29 cellular contexts compared by ENCODE assay signal in the genomic region with DNA sequence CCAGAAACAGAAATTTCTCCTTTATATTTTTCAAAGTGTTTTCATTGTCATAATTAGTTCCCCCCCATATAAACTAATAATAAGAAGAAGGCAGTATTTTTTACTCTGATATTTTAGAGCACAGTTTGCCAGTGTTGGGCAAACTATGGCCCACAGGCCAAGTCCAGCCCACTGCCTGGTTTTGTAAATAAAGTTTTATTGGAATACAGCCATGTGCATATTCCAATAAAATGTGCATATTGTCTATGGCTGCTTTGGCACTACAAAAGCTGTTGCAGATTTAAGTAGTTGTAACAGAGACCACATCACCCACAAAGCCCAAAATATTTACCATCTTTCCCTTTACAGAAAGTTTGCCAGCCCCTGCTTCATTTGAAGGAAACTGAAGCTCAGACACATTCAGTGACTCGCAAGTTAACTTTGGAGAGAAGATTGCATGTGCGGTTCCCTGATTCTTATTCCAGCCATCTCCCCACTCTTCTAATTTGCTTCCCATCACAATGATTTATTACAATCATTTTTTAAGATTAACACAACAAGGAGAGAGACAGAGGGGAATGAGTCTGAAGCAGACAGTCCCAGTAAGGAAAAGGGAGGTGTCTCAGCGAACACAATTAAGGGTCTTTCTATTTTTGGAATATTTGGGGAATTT. TPM values are rescaled to one million over a fixed set of nuclear protein-coding genes. Genes with fewer than 3 reads are reported as not detected.
DNase-seq lines count a peak whose midpoint lies in the region; ATAC-seq, FAIRE-seq and TF ChIP-seq lines count a peak whose summit lies in the region.
"Had no signal": no experiment of that assay in that cellular context is flagged by ENCODE, and none has a peak within 500 bp of the region (broad histone marks: within the 10 kb centered on the region; RNA-seq: fewer than 3 reads in every experiment).

No MANE protein-coding gene starts in this region.

- no peak for FAIRE-seq in K562 (lab: Jason Lieb, UNC)
- FAIRE-seq: A204.1, HepG2 had no signal

- TF ChIP-seq CTCF in K562 (IDR thresholded peaks at IDR 0.05 in 2 of 3, conservative IDR thresholded peaks at IDR 0.05 in 1 of 3; ENCODE audit: insufficient read depth in 2 of 3, low read depth in 1 of 3, low read length in 3 of 3) (no peak), nephron (IDR thresholded peaks at IDR 0.05; ENCODE audit: unreplicated experiment in 3 of 3) (no peak)

- no peak overlapping the region for H3K4me3 Mint-ChIP-seq in T-helper 2 cell treated with Interferon-gamma antibody and Interleukin-4, amounts not matched to agents 5 μg/mL and 100 μg/mL, for 36 hours
- H3K4me3 Mint-ChIP-seq in nephron: no peak overlapping the region
- H3K4me3 Mint-ChIP-seq: activated B cell treated with CpG ODN at 0.5 μM for 24 hours, memory B cell had no signal

- no peak overlapping the region for H3K27ac ChIP-seq in K562 (ENCODE audit: extremely low read depth, low read depth, low read length)
- H3K27ac ChIP-seq: psoas muscle, SJSA1, vagina had no signal

- no peaks in the 10 kb centered on the region for H3K9me3 Mint-ChIP-seq in T-helper 2 cell treated with Interferon-gamma antibody and Interleukin-4, amounts not matched to agents 5 μg/mL and 100 μg/mL, for 36 hours
- peaks cover 13% of the 10 kb centered on the region for H3K9me3 Mint-ChIP-seq in nephron
- H3K9me3 Mint-ChIP-seq: activated B cell treated with CpG ODN at 0.5 μM for 24 hours, naive B cell had no signal

- H3K9me1 ChIP-seq in K562 (ENCODE audit: control insufficient read depth, insufficient read depth, low read length): no peaks in the 10 kb centered on the region

- H3K27me3 Mint-ChIP-seq in T-helper 2 cell treated with Interferon-gamma antibody and Interleukin-4, amounts not matched to agents 5 μg/mL and 100 μg/mL, for 36 hours (ENCODE audit: low read depth): no peaks in the 10 kb centered on the region
- no peaks in the 10 kb centered on the region for H3K27me3 Mint-ChIP-seq in nephron (ENCODE audit: low read depth)
- H3K27me3 Mint-ChIP-seq: activated B cell treated with CpG ODN at 0.5 μM for 24 hours, naive B cell had no signal

- no peaks in the 10 kb centered on the region for H3K79me2 ChIP-seq in K562 (ENCODE audit: control insufficient read depth, insufficient read depth, low read length)

- WGBS in K562 (ENCODE audit: insufficient coverage, low coverage, missing lambda C conversion rate): 3% methylated on average over 3 of the region's 3 CpGs

- TF ChIP-seq RAD21 in K562 (CRISPR knock-in tag; conservative IDR thresholded peaks at IDR 0.05 in 1 of 2, IDR thresholded peaks at IDR 0.05 in 1 of 2): no peak

- H3K36me3 Mint-ChIP-seq in T-helper 2 cell treated with Interferon-gamma antibody and Interleukin-4, amounts not matched to agents 5 μg/mL and 100 μg/mL, for 36 hours (ENCODE audit: low read depth): peaks cover 38% of the 10 kb centered on the region
- H3K36me3 Mint-ChIP-seq in nephron (ENCODE audit: low read depth): peaks cover 17% of the 10 kb centered on the region

- TF ChIP-seq EP300 in K562 (IDR thresholded peaks at IDR 0.05; ENCODE audit: low read length): no peak

- DNase-seq in T-helper 2 cell treated with Interferon-gamma antibody and Interleukin-4, amounts not matched to agents 5 μg/mL and 100 μg/mL, for 36 hours (ENCODE audit: low spot score): no peak
- DNase-seq in T-helper 2 cell (no peak), HEK293T (ENCODE audit: extremely low spot score) (no peak), K562 (ENCODE audit: extremely low read depth in 1 of 4, low spot score in 3 of 4) (no peak), hypothalamus (lab: John Stamatoyannopoulos, UW) (no peak), NCI-H1694 treated with DMSO at 0.1 percent for 48 hours (lab: John Stamatoyannopoulos, UW) (no peak)
- DNase-seq: activated B cell treated with CpG ODN at 0.5 μM for 24 hours; activated CD8-positive, alpha-beta memory T cell treated with anti-CD3 and anti-CD28 coated beads for 24 hours; C1 segment of cervical spinal cord; DMS 273 treated with DMSO at 0.1 percent for 48 hours; GF-D8; kidney glomerular epithelial cell; MM.1S; naive B cell; NCI-H187; NCI-H2227 treated with DMSO at 0.1 percent for 48 hours; psoas muscle; stimulated activated CD4-positive, alpha-beta T cell treated with anti-CD3 and anti-CD28 coated beads, Interleukin-4, amount 100 ng/mL, for 1 hour; T-helper 9 cell had no signal

- no peak overlapping the region for H3K4me3 ChIP-seq in K562
- H3K4me3 ChIP-seq: psoas muscle, SJSA1, smooth muscle cell, vagina had no signal

- no peaks in the 10 kb centered on the region for H4K20me1 ChIP-seq in K562 (replicated peaks; ENCODE audit: control insufficient read depth, insufficient read depth, low read length)

- BruUV-seq in K562 (replicated peaks; lab: Mats Ljungman, UMichigan): no TSS peak

- no peak for ATAC-seq in K562
- no peak for ATAC-seq in HG02798 (IDR thresholded peaks at IDR 0.05; ENCODE audit: poor library complexity, unreplicated experiment)
- ATAC-seq: HCT116, HepG2, Panc1, psoas muscle had no signal

- H3K4me1 ChIP-seq in K562 (replicated peaks in 1 of 2; ENCODE audit: control insufficient read depth in 2 of 2, insufficient read depth in 2 of 2, low read length in 2 of 2): peaks cover 0 to 3% of the 10 kb centered on the region in 2 experiments; a peak in 2 of 5 replicates
- H3K4me1 ChIP-seq: vagina had no signal

- peaks cover 65% of the 10 kb centered on the region for H3K4me1 Mint-ChIP-seq in T-helper 2 cell treated with Interferon-gamma antibody and Interleukin-4, amounts not matched to agents 5 μg/mL and 100 μg/mL, for 36 hours (ENCODE audit: low read depth)
- H3K4me1 Mint-ChIP-seq in nephron: peaks cover 47% of the 10 kb centered on the region

- intact Hi-C loops in K562 (cut with micrococcal nuclease): no loop called here

- H3K27ac Mint-ChIP-seq in T-helper 2 cell treated with Interferon-gamma antibody and Interleukin-4, amounts not matched to agents 5 μg/mL and 100 μg/mL, for 36 hours: peak overlapping the region; percentile 0
- H3K27ac Mint-ChIP-seq in nephron: peak overlapping the region; percentile 26 to 51 (median 41)
- H3K27ac Mint-ChIP-seq: activated B cell treated with CpG ODN at 0.5 μM for 24 hours, memory B cell had no signal

- no peak overlapping the region for H3K4me2 ChIP-seq in K562 (ENCODE audit: insufficient read depth, low read length)
- H3K4me2 ChIP-seq: smooth muscle cell had no signal

- H3K36me3 ChIP-seq in K562 (ENCODE audit: control insufficient read depth, insufficient read depth, low read length): no peaks in the 10 kb centered on the region
- H3K36me3 ChIP-seq: vagina had no signal

- POLR2A ChIA-PET in HEK293T (lab: Yijun Ruan, JAX) (no interaction called here), K562 (lab: Yijun Ruan, JAX) (interaction anchor here (0.6 to 0.9 kb wide), 2 partner anchors 16 to 25 kb away, joined by 3 to 4 read pairs; no protein-coding TSS in a partner anchor)

- no peak for TF ChIP-seq POLR2A in K562 (conservative IDR thresholded peaks at IDR 0.05)

- in situ Hi-C loops in K562 (cut with MboI): no loop called here

- H2AFZ ChIP-seq in K562 (ENCODE audit: low read depth, low read length): no peak overlapping the region

- CTCF ChIA-PET in HEK293T (lab: Yijun Ruan, JAX): no interaction called here
- CTCF ChIA-PET in K562 (lab: Yijun Ruan, JAX; ENCODE audit: low intra/inter-chr PET ratio): no interaction called here

- no peak overlapping the region for H3K9ac ChIP-seq in K562 (ENCODE audit: insufficient read depth in 1 of 2, low read depth in 2 of 2, low read length in 2 of 2)

- no peaks in the 10 kb centered on the region for H3K9me3 ChIP-seq in K562 (replicated peaks; ENCODE audit: control insufficient read depth, insufficient read depth, low read depth, low read length)
- H3K9me3 ChIP-seq: psoas muscle, SJSA1, vagina had no signal

- peaks cover 13 to 24% of the 10 kb centered on the region in 2 experiments for H3K27me3 ChIP-seq in K562 (ENCODE audit: control insufficient read depth in 2 of 2, insufficient read depth in 2 of 2, low read length in 2 of 2)
- H3K27me3 ChIP-seq: SJSA1, vagina had no signal

TF ChIP-seq in HEK293T, 16 proteins besides CTCF, POLR2A, EP300 and RAD21 (continues in another document):
- no peak for TF ChIP-seq FOXK2 (IDR thresholded peaks at IDR 0.05)

RNA-seq across cellular contexts. Expression of a gene that starts 48.9 kb away (rescaled TPM):
- total RNA-seq in K562 (2011; cell fraction: chromatin; rRNA removed; ENCODE audit: low replicate concordance): not detected in 2 replicates
- total RNA-seq in K562 (2011; cell fraction: nucleolus; rRNA removed): not detected in 2 replicates
- not detected in 2 replicates for total RNA-seq in K562 (2011; cell fraction: nucleoplasm; rRNA removed)
- total RNA-seq in K562 (2014; rRNA removed): not detected in 2 replicates
- total RNA-seq in K562 (2014; rRNA removed; fragmentation: Illumina TruSeq; extraction: Trizol): not detected in 2 replicates
- total RNA-seq in K562 (2015; rRNA removed; fragmentation: Illumina TruSeq; extraction: Trizol): not detected in 2 replicates
- total RNA-seq in K562 (2021): 0.29 and 0.51 TPM in 2 replicates
- polyA plus RNA-seq in K562 (2011; rRNA removed): not detected in 2 replicates
- polyA plus RNA-seq in K562 (2011; cell fraction: cytosol; rRNA removed): not detected in 2 replicates
- not detected in 2 replicates for polyA plus RNA-seq in K562 (2011; cell fraction: nucleus; rRNA removed)
- polyA plus RNA-seq in K562 (2012): 0.14 and 0.19 TPM in 2 replicates
- not detected in 2 replicates for polyA plus RNA-seq in K562 (2014; fragmentation: Illumina TruSeq; extraction: Trizol)
- under 1 TPM in 1 of 2 experiments, not detected in 1; 0.08 TPM for polyA plus RNA-seq in K562 (2014; fragmentation: Nextera tagmentation; extraction: Ambion mirVana)
- polyA plus RNA-seq in K562 (2014; rRNA removed): 0.11 TPM in 1 of 2 replicates, not detected in the other
- not detected in 2 replicates for polyA minus RNA-seq in K562 (2011; rRNA and poly(A)+ RNA removed)
- polyA minus RNA-seq in K562 (2011; cell fraction: cytosol; rRNA and poly(A)+ RNA removed): not detected in 2 replicates
- polyA minus RNA-seq in K562 (2011; cell fraction: nucleus; rRNA and poly(A)+ RNA removed): not detected in 2 replicates
- total RNA-seq: HepG2 had no signal
- polyA plus RNA-seq: HepG2 had no signal
